16 cellular contexts compared by ENCODE assay signal in genomic region chr1:67830226-67830625, GRCh38. TPM values are rescaled to one million over a fixed set of nuclear protein-coding genes. Genes with fewer than 3 reads are reported as not detected.
DNase-seq lines count a peak whose midpoint lies in the region; ATAC-seq, FAIRE-seq and TF ChIP-seq lines count a peak whose summit lies in the region.
"Had no signal": no experiment of that assay in that cellular context is flagged by ENCODE, and none has a peak within 500 bp of the region (broad histone marks: within the 10 kb centered on the region; RNA-seq: fewer than 3 reads in every experiment).

No MANE protein-coding gene starts in this region.

- H3K4ac ChIP-seq in IMR-90 (ENCODE audit: low read depth, low read length): no peak overlapping the region

- SMC1A ChIA-PET in GM12878 (lab: Charles Lee; ENCODE audit: uncharacterized antibody, unreplicated experiment): interaction anchor here (1.3 to 47.8 kb wide), 15 partner anchors 10 to 79 kb away, joined by 3 to 1058 read pairs (median 8); no protein-coding TSS in a partner anchor

- H4K5ac ChIP-seq in IMR-90 (ENCODE audit: low read depth, low read length): no peak overlapping the region

- POLR2A ChIA-PET in IMR-90 (lab: Charles Lee; ENCODE audit: unreplicated experiment) (no interaction called here), GM12878 (lab: Charles Lee) (interaction anchor here (0.7 to 10.8 kb wide), 10 partner anchors 11 to 99 kb away, joined by 4 to 155 read pairs (median 7); no protein-coding TSS in a partner anchor)

- no peak for TF ChIP-seq RAD21 in IMR-90 (IDR thresholded peaks at IDR 0.05; ENCODE audit: low read length)
- no peak for TF ChIP-seq RAD21 in GM12878 (IDR thresholded peaks at IDR 0.05; ENCODE audit: insufficient read depth, low read depth, low read length)

- no peaks in the 10 kb centered on the region for H3K27me3 ChIP-seq in IMR-90 (ENCODE audit: control insufficient read depth, insufficient read depth, low read length)
- peaks cover 6 to 14% of the 10 kb centered on the region in 2 experiments; a peak in 3 of 4 replicates for H3K27me3 ChIP-seq in GM12878 (replicated peaks in 1 of 2; ENCODE audit: control insufficient read depth in 2 of 2, insufficient read depth in 2 of 2, low read length in 1 of 2)
- H3K27me3 ChIP-seq in hepatocyte: no peaks in the 10 kb centered on the region
- H3K27me3 ChIP-seq in suprapubic skin: no peaks in the 10 kb centered on the region
- H3K27me3 ChIP-seq in Karpas-422 (ENCODE audit: low read length): no peaks in the 10 kb centered on the region

- no peak overlapping the region for H3K4me3 ChIP-seq in IMR-90 (ENCODE audit: insufficient read depth, low read depth, low read length)
- H3K4me3 ChIP-seq in GM12878: no peak overlapping the region
- H3K4me3 ChIP-seq in hepatocyte: peak overlapping the region; percentile 82
- no peak overlapping the region for H3K4me3 ChIP-seq in suprapubic skin
- no peak overlapping the region for H3K4me3 ChIP-seq in Karpas-422 (ENCODE audit: low read length)

- H3K9me3 ChIP-seq in IMR-90 (ENCODE audit: control insufficient read depth, insufficient read depth, low read length) (no peaks in the 10 kb centered on the region), GM12878 (replicated peaks; ENCODE audit: control insufficient read depth, insufficient read depth, low read length) (no peaks in the 10 kb centered on the region), hepatocyte (ENCODE audit: low read depth) (no peaks in the 10 kb centered on the region), suprapubic skin (no peaks in the 10 kb centered on the region), Karpas-422 (ENCODE audit: low read length) (no peaks in the 10 kb centered on the region)

- WGBS in IMR-90 (ENCODE audit: extremely low coverage in 2 of 2, insufficient read length in 1 of 2), 2 experiments: no CpG with 5 or more reads among the region's 5 CpGs
- 29% methylated on average over 5 of the region's 5 CpGs for WGBS in GM12878 (ENCODE audit: insufficient coverage, insufficient replicate concordance, low lambda C conversion rate, missing lambda C conversion rate)
- 70% methylated on average over 5 of the region's 5 CpGs for WGBS in hepatocyte (ENCODE audit: low lambda C conversion rate, missing lambda C conversion rate)
- 53% methylated on average over 5 of the region's 5 CpGs for WGBS in suprapubic skin

- H2BK5ac ChIP-seq in IMR-90 (ENCODE audit: low read depth, low read length, poor library complexity, severe bottlenecking): no peak overlapping the region

- CTCF ChIA-PET in IMR-90 (lab: Yijun Ruan, JAX) (interaction anchor here (0.5 to 1.7 kb wide), 3 partner anchors 70 to 516 kb away, joined by 4 to 10 read pairs (median 9); no protein-coding TSS in a partner anchor), GM12878 (lab: Yijun Ruan, JAX) (interaction anchor here (1.0 to 16.7 kb wide), 12 partner anchors 10 to 294 kb away, joined by 4 to 298 read pairs (median 10); no protein-coding TSS in a partner anchor)

- intact Hi-C loops in IMR-90 (cut with micrococcal nuclease) (loop anchor here (1.0 to 2.0 kb wide), 2 partner anchors 10 to 15 kb away; no protein-coding TSS in a partner anchor), GM12878 (cut with micrococcal nuclease; ENCODE audit: unreplicated experiment) (loop anchor here (5.0 kb wide), 1 partner anchor 58 kb away; no protein-coding TSS in a partner anchor)

- in situ Hi-C loops in IMR-90 (cut with MboI; ENCODE audit: low sequenced_read_pairs) (no loop called here), GM12878 (cut with MboI) (no loop called here)

- no peak overlapping the region for H4K8ac ChIP-seq in IMR-90 (ENCODE audit: low read depth in 2 of 2, low read length in 2 of 2)

- H3K79me2 ChIP-seq in GM12878 (ENCODE audit: control insufficient read depth, insufficient read depth, low read length) (no peaks in the 10 kb centered on the region), hepatocyte (peaks cover 62% of the 10 kb centered on the region), Karpas-422 (ENCODE audit: low read length) (no peaks in the 10 kb centered on the region)

- H3K23ac ChIP-seq in IMR-90 (ENCODE audit: low read depth, low read length): no peak overlapping the region

- H2BK120ac ChIP-seq in IMR-90 (ENCODE audit: low read depth, low read length): no peak overlapping the region

- H3K18ac ChIP-seq in IMR-90 (ENCODE audit: low read depth, low read length): no peak overlapping the region

- H2AFZ ChIP-seq in IMR-90 (replicated peaks; ENCODE audit: low read length, poor library complexity) (no peak overlapping the region), GM12878 (ENCODE audit: control insufficient read depth, low read depth, low read length) (no peak overlapping the region), hepatocyte (no peak overlapping the region), Karpas-422 (ENCODE audit: low read length) (no peak overlapping the region)

- H3K9me1 ChIP-seq in IMR-90 (ENCODE audit: insufficient read depth, low read length): peaks cover 27% of the 10 kb centered on the region

- peaks cover 31% of the 10 kb centered on the region for H4K20me1 ChIP-seq in IMR-90 (ENCODE audit: insufficient read depth, low read length)
- no peaks in the 10 kb centered on the region for H4K20me1 ChIP-seq in GM12878 (ENCODE audit: control insufficient read depth, insufficient read depth)
- no peaks in the 10 kb centered on the region for H4K20me1 ChIP-seq in hepatocyte (ENCODE audit: insufficient read depth, poor library complexity, severe bottlenecking)
- H4K20me1 ChIP-seq in Karpas-422 (ENCODE audit: insufficient read depth, low read depth, low read length): no peaks in the 10 kb centered on the region

- no peak overlapping the region for H3K56ac ChIP-seq in IMR-90 (ENCODE audit: extremely low read depth, insufficient read depth, low read length)

- H3K14ac ChIP-seq in IMR-90 (replicated peaks; ENCODE audit: low read depth, low read length): no peak overlapping the region

- TF ChIP-seq CTCF in IMR-90 (conservative IDR thresholded peaks at IDR 0.05; ENCODE audit: low read depth, low read length): no peak
- no peak for TF ChIP-seq CTCF in GM12878 (IDR thresholded peaks at IDR 0.05 in 2 of 3, conservative IDR thresholded peaks at IDR 0.05 in 1 of 3; ENCODE audit: control insufficient read depth in 2 of 3, extremely low read depth in 1 of 3, insufficient read depth in 1 of 3, low read depth in 3 of 3, low read length in 3 of 3)
- TF ChIP-seq CTCF in hepatocyte (IDR thresholded peaks at IDR 0.05; ENCODE audit: poor library complexity): no peak
- TF ChIP-seq CTCF in suprapubic skin (IDR thresholded peaks at IDR 0.05): no peak

- no peak for ATAC-seq in IMR-90 (ENCODE audit: low read depth)
- ATAC-seq in GM12878: no peak

- TF ChIP-seq EP300 in GM12878 (IDR thresholded peaks at IDR 0.05; ENCODE audit: borderline replicate concordance in 1 of 2, control insufficient read depth in 1 of 2, low read depth in 2 of 2, low read length in 2 of 2) (no peak), suprapubic skin (IDR thresholded peaks at IDR 0.05) (no peak)

- RAD21 ChIA-PET in GM12878 (lab: Charles Lee; ENCODE audit: unreplicated experiment): interaction anchor here (0.9 to 15.4 kb wide), 12 partner anchors 10 to 221 kb away, joined by 3 to 320 read pairs (median 18); no protein-coding TSS in a partner anchor

- dilution Hi-C loops in IMR-90 (cut with HindIII; ENCODE audit: low sequenced_read_pairs, unreplicated experiment): no loop called here

- H3K9me2 ChIP-seq in hepatocyte (replicated peaks; ENCODE audit: insufficient read depth) (no peaks in the 10 kb centered on the region), Karpas-422 (replicated peaks; ENCODE audit: insufficient read depth, low read length) (no peaks in the 10 kb centered on the region)

- H4K91ac ChIP-seq in IMR-90 (ENCODE audit: insufficient read depth, low read depth, low read length): no peak overlapping the region

- H3K4me2 ChIP-seq in IMR-90 (ENCODE audit: low read depth, low read length): no peak overlapping the region; the same call in none of the 2 replicates
- no peak overlapping the region for H3K4me2 ChIP-seq in GM12878 (ENCODE audit: control insufficient read depth, insufficient read depth)
- peak overlapping the region; percentile 84 for H3K4me2 ChIP-seq in hepatocyte
- H3K4me2 ChIP-seq in Karpas-422 (ENCODE audit: low read depth, low read length, poor library complexity, severe bottlenecking): no peak overlapping the region

- peaks cover 4% of the 10 kb centered on the region for H3K4me1 ChIP-seq in IMR-90 (ENCODE audit: control insufficient read depth, insufficient read depth, low read length)
- no peaks in the 10 kb centered on the region for H3K4me1 ChIP-seq in GM12878 (ENCODE audit: control insufficient read depth, insufficient read depth, low read length)
- peaks cover 27% of the 10 kb centered on the region for H3K4me1 ChIP-seq in hepatocyte (ENCODE audit: insufficient read depth)
- peaks cover 36% of the 10 kb centered on the region for H3K4me1 ChIP-seq in suprapubic skin
- H3K4me1 ChIP-seq in Karpas-422 (ENCODE audit: low read length): peaks cover 16% of the 10 kb centered on the region

- no peak overlapping the region for H3K9ac ChIP-seq in IMR-90 (ENCODE audit: low read depth, low read length)
- no peak overlapping the region for H3K9ac ChIP-seq in GM12878 (ENCODE audit: control insufficient read depth, insufficient read depth, low read length)
- no peak overlapping the region for H3K9ac ChIP-seq in Karpas-422 (ENCODE audit: low read length)

- H3K27ac ChIP-seq in IMR-90 (ENCODE audit: insufficient read depth, low read length) (no peak overlapping the region), GM12878 (ENCODE audit: control insufficient read depth, insufficient read depth) (no peak overlapping the region), hepatocyte (peak overlapping the region; percentile 94), suprapubic skin (peak overlapping the region; percentile 91), Karpas-422 (ENCODE audit: low read length) (no peak overlapping the region)

- no peak overlapping the region for H2AK5ac ChIP-seq in IMR-90 (ENCODE audit: low read depth, low read length)

- DNase-seq in IMR-90 (no peak), GM12878 (ENCODE audit: low read depth, low spot score) (no peak), hepatocyte (ENCODE audit: low spot score) (no peak), suprapubic skin (ENCODE audit: low spot score in 2 of 2) (no peak), Karpas-422 (no peak), NCI-H1092 treated with DMSO at 0.1 percent for 48 hours (lab: John Stamatoyannopoulos, UW) (no peak)
- DNase-seq in stimulated activated CD8-positive, alpha-beta memory T cell treated with anti-CD3 and anti-CD28 coated beads, Interleukin-4, amount 100 ng/mL, for 48 hours: no peak
- DNase-seq in activated naive CD4-positive, alpha-beta T cell treated with anti-CD3 and anti-CD28 coated beads, Interleukin-2, amount 50 U/mL, for 16 hours: no peak
- DNase-seq: activated CD4-positive, alpha-beta T cell treated with anti-CD3 and anti-CD28 coated beads, Interleukin-2, amount 50 U/mL, for 4 hours; GF-D8; H7; NCI-H1436; NCI-H510A; T1000 had no signal

- H2BK15ac ChIP-seq in IMR-90 (ENCODE audit: low read depth, low read length): no peak overlapping the region

- no TSS peak for BruUV-seq in IMR-90 (replicated peaks; lab: Mats Ljungman, UMichigan)
- no TSS peak for BruUV-seq in GM12878 (replicated peaks; lab: Mats Ljungman, UMichigan)

- H3K36me3 ChIP-seq in IMR-90 (ENCODE audit: control insufficient read depth, insufficient read depth, low read length): peaks cover 4% of the 10 kb centered on the region
- no peaks in the 10 kb centered on the region for H3K36me3 ChIP-seq in GM12878 (ENCODE audit: control insufficient read depth in 2 of 2, insufficient read depth in 2 of 2, low read length in 1 of 2)
- no peaks in the 10 kb centered on the region for H3K36me3 ChIP-seq in hepatocyte (replicated peaks; ENCODE audit: insufficient read depth, low read depth)
- H3K36me3 ChIP-seq in suprapubic skin: no peaks in the 10 kb centered on the region
- H3K36me3 ChIP-seq in Karpas-422 (ENCODE audit: insufficient read depth, low read length): no peaks in the 10 kb centered on the region

- peaks cover 22 to 57% of the 10 kb centered on the region in 2 experiments for H3K79me1 ChIP-seq in IMR-90 (ENCODE audit: low read depth in 1 of 2, low read length in 2 of 2)

- no peak overlapping the region for H2BK20ac ChIP-seq in IMR-90 (ENCODE audit: low read depth, low read length)

- H2AK9ac ChIP-seq in IMR-90 (replicated peaks; ENCODE audit: low read depth, low read length, poor library complexity): no peak overlapping the region

- no peak for FAIRE-seq in GM12878 (lab: Jason Lieb, UNC)
- FAIRE-seq: endometrium, GM18507 had no signal

- TF ChIP-seq POLR2A in IMR-90 (IDR thresholded peaks at IDR 0.05; ENCODE audit: low read depth, low read length): no peak
- no peak for TF ChIP-seq POLR2A in GM12878 (IDR thresholded peaks at IDR 0.05; ENCODE audit: low read depth, low read length)
- no peak for TF ChIP-seq POLR2A in suprapubic skin (IDR thresholded peaks at IDR 0.05)

RNA-seq across cellular contexts. Expression of gene GNG12, which starts 3.0 kb away (rescaled TPM):
- 132 and 233 TPM in 2 replicates for total RNA-seq in IMR-90 (2012; rRNA removed)
- 74.4 and 92.3 TPM in 2 replicates for polyA plus RNA-seq in IMR-90 (2012; rRNA removed)
- polyA plus RNA-seq in IMR-90 (2012; cell fraction: cytosol; rRNA removed): 15.5 and 25.7 TPM in 2 replicates
- 4.8 and 43.9 TPM in 2 replicates for polyA plus RNA-seq in IMR-90 (2012; cell fraction: nucleus; rRNA removed; ENCODE audit: low replicate concordance)
- total RNA-seq in GM12878 (2013; cell fraction: nucleolus; rRNA removed): 4.2 and 4.4 TPM in 2 replicates
- total RNA-seq in GM12878 (2014; rRNA removed): 0.27 and 0.28 TPM in 2 replicates
- total RNA-seq in GM12878 (2014; rRNA removed; fragmentation: Illumina TruSeq; extraction: Trizol): 0.31 and 0.32 TPM in 2 replicates
- 0.38 and 0.43 TPM in 2 replicates for total RNA-seq in GM12878 (2021)
- 0.09 TPM for polyA plus RNA-seq in GM12878 (2011; ENCODE audit: low read depth)
- 32.8 and 48.5 TPM in 2 replicates for polyA plus RNA-seq in GM12878 (2011; rRNA removed)
- polyA plus RNA-seq in GM12878 (2011; cell fraction: cytosol; rRNA removed): 10.5 and 14.8 TPM in 2 replicates
- 12.2 and 16.1 TPM in 2 replicates for polyA plus RNA-seq in GM12878 (2011; cell fraction: nucleus; rRNA removed)
- polyA plus RNA-seq in GM12878 (2012): 0.15 and 0.20 TPM in 2 replicates
- 0.51 and 0.55 TPM in 2 replicates for polyA plus RNA-seq in GM12878 (2014; fragmentation: Illumina TruSeq; extraction: Trizol)
- polyA plus RNA-seq in GM12878 (2014; fragmentation: Nextera tagmentation; extraction: Ambion mirVana): under 1 TPM; 0.22 to 0.27 TPM
- 0.25 and 0.27 TPM in 2 replicates for polyA plus RNA-seq in GM12878 (2014; rRNA removed)
- polyA plus RNA-seq in GM12878 (2016; fragmentation: Nextera tagmentation; extraction: Ambion mirVana): under 1 TPM; 0.50 to 0.79 TPM
- polyA minus RNA-seq in GM12878 (2011; rRNA and poly(A)+ RNA removed): 20.8 and 23.3 TPM in 2 replicates
- 7.5 and 7.6 TPM in 2 replicates for polyA minus RNA-seq in GM12878 (2011; cell fraction: cytosol; rRNA and poly(A)+ RNA removed)
- 16.4 and 27.7 TPM in 2 replicates for polyA minus RNA-seq in GM12878 (2011; cell fraction: nucleus; rRNA and poly(A)+ RNA removed)
- total RNA-seq in hepatocyte: 97.0 and 108 TPM in 2 replicates
- 49.6 and 51.9 TPM in 2 replicates for polyA plus RNA-seq in hepatocyte
- 100 to 1,000 TPM in 1 of 4 donors, 10 to 100 TPM in 3; 89.6 to 129 (median 90.9) TPM for total RNA-seq in suprapubic skin
- not detected in 2 replicates for total RNA-seq in Karpas-422 (2014; rRNA removed; shearing (Covaris generic); ENCODE audit: low replicate concordance)

Comparison
In these comparisons a context has a peak if more than half of its experiments do, and no peak if none do; other contexts are left out.
1. H3K27ac ChIP-seq: peak in hepatocyte (single experiment) and suprapubic skin (single experiment); none in IMR-90 (single experiment), GM12878 (single experiment) and Karpas-422 (single experiment).
2. RNA of gene GNG12, which starts 3.0 kb away (total RNA-seq): 132 to 233 TPM in IMR-90, 97.0 to 108 TPM in hepatocyte and 89.6 to 129 TPM in suprapubic skin; 0.27 to 4.4 TPM in GM12878 and not detected in Karpas-422; every median in the first group is over 10 times any median in the second.